In the genomic region with DNA sequence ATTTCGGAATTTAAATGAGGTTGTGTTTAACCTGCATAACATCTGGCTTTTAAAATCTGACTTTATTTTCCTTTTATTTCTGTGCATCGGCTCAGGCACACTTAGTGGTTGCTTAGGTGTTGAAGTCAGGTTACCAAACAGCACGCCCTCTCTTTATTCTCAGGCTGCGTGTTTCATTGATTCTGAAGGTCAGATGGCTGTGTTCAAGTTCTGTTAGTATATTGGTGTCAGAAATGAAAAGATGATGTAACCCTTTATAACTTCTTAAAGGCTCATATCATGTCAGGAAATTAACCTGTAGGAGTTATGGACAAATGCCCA, we compare ENCODE assay signal across 9 cellular contexts.
DNase-seq lines count a peak whose midpoint lies in the region; ATAC-seq, FAIRE-seq and TF ChIP-seq lines count a peak whose summit lies in the region.
"Had no signal": no experiment of that assay in that cellular context is flagged by ENCODE, and none has a peak within 500 bp of the region (broad histone marks: within the 10 kb centered on the region; RNA-seq: fewer than 3 reads in every experiment).

No MANE protein-coding gene starts in this region.

- H3K9ac ChIP-seq in MM.1S (ENCODE audit: low read length), result no peak overlapping the region

- intact Hi-C loops in right lobe of liver (cut with DNase I), result no loop called here

- no peaks in the 10 kb centered on the region for H4K20me1 ChIP-seq in DOHH2 (ENCODE audit: control insufficient read depth, insufficient read depth, low read depth, low read length)
- no peaks in the 10 kb centered on the region for H4K20me1 ChIP-seq in MM.1S (ENCODE audit: insufficient read depth, low read length)

- no peaks in the 10 kb centered on the region for H3K9me2 ChIP-seq in DOHH2 (replicated peaks; ENCODE audit: control insufficient read depth, low read length)
- no peaks in the 10 kb centered on the region for H3K9me2 ChIP-seq in MM.1S (replicated peaks; ENCODE audit: insufficient read depth, low read length)

- TF ChIP-seq CTCF in DOHH2 (IDR thresholded peaks at IDR 0.05; ENCODE audit: low read depth, low read length, poor library complexity, severe bottlenecking) (no peak), MM.1S (IDR thresholded peaks at IDR 0.05; ENCODE audit: low read length) (no peak), right lobe of liver (IDR thresholded peaks at IDR 0.05) (no peak)

- TF ChIP-seq POLR2A in right lobe of liver (IDR thresholded peaks at IDR 0.05), result no peak

- peaks cover 4% of the 10 kb centered on the region; the same call in 1 of the 2 replicates for H3K36me3 ChIP-seq in DOHH2 (ENCODE audit: control insufficient read depth, low read length)
- no peaks in the 10 kb centered on the region for H3K36me3 ChIP-seq in MM.1S (replicated peaks; ENCODE audit: insufficient read depth, low read length)
- no peaks in the 10 kb centered on the region for H3K36me3 ChIP-seq in right lobe of liver
- no peaks in the 10 kb centered on the region for H3K36me3 ChIP-seq in H7 (replicated peaks; ENCODE audit: control insufficient read depth, insufficient read depth, low read length)

- H3K4me3 ChIP-seq in DOHH2 (ENCODE audit: low read length) (peak overlapping the region; percentile 67), MM.1S (ENCODE audit: low read length) (peak overlapping the region; percentile 15; the same call in 1 of the 2 replicates), right lobe of liver (peak overlapping the region in 2 of 3 donors; percentile 1 to 12), H7 (ENCODE audit: insufficient read depth, low read depth, low read length) (no peak overlapping the region)

- H3K79me2 ChIP-seq in DOHH2 (ENCODE audit: control insufficient read depth, low read length), result peaks cover 10% of the 10 kb centered on the region
- no peaks in the 10 kb centered on the region for H3K79me2 ChIP-seq in MM.1S (ENCODE audit: low read length)

- H3K4me1 ChIP-seq in DOHH2 (ENCODE audit: control insufficient read depth, low read length) (peaks cover 22% of the 10 kb centered on the region), MM.1S (ENCODE audit: low read length) (no peaks in the 10 kb centered on the region), right lobe of liver (peaks cover 0 to 17% (median 8%) of the 10 kb centered on the region in 4 donors)

- H3K27ac ChIP-seq in DOHH2 (ENCODE audit: low read depth, low read length) (peak overlapping the region; percentile 37), MM.1S (ENCODE audit: low read length) (no peak overlapping the region), right lobe of liver (peak overlapping the region; percentile 39 to 74 (median 42))
- H3K27ac ChIP-seq: VCaP had no signal

- no peaks in the 10 kb centered on the region for H3K27me3 ChIP-seq in DOHH2 (ENCODE audit: control insufficient read depth, low read length)
- H3K27me3 ChIP-seq in MM.1S (replicated peaks; ENCODE audit: insufficient read depth, low read length), result no peaks in the 10 kb centered on the region
- no peaks in the 10 kb centered on the region for H3K27me3 ChIP-seq in right lobe of liver
- H3K27me3 ChIP-seq in H7 (ENCODE audit: control insufficient read depth, insufficient read depth, low read length), result no peaks in the 10 kb centered on the region

- H3K9me3 ChIP-seq in DOHH2 (ENCODE audit: control insufficient read depth, insufficient read depth, low read length), result no peaks in the 10 kb centered on the region
- no peaks in the 10 kb centered on the region for H3K9me3 ChIP-seq in MM.1S (replicated peaks; ENCODE audit: insufficient read depth, low read length)
- H3K9me3 ChIP-seq in right lobe of liver, result no peaks in the 10 kb centered on the region

- H3F3A ChIP-seq in DOHH2 (ENCODE audit: control insufficient read depth, insufficient read depth) (no peaks in the 10 kb centered on the region; the same call in 1 of the 2 replicates), MM.1S (ENCODE audit: insufficient read depth, low read length) (no peaks in the 10 kb centered on the region)

- FAIRE-seq in GM19239 (lab: Jason Lieb, UNC), result no peak

- no peak for DNase-seq in MM.1S
- no peak for DNase-seq in right lobe of liver
- DNase-seq in GM19239 (ENCODE audit: insufficient read length, low spot score), result no peak
- DNase-seq in DMS153 treated with DMSO at 0.1 percent for 48 hours (lab: John Stamatoyannopoulos, UW; ENCODE audit: unreplicated experiment), result no peak
- no peak for DNase-seq in H7
- DNase-seq in SK-N-DZ (ENCODE audit: low spot score), result no peak

- peak overlapping the region; percentile 58 for H2AFZ ChIP-seq in MM.1S (ENCODE audit: low read length)

- WGBS in right lobe of liver (ENCODE audit: insufficient coverage, low coverage, low lambda C conversion rate, missing lambda C conversion rate), result 18% methylated on average over 4 of the region's 4 CpGs

- H3K4me2 ChIP-seq in DOHH2 (ENCODE audit: low read length) (peak overlapping the region; percentile 67), MM.1S (ENCODE audit: low read depth, low read length) (peak overlapping the region; percentile 27)

- ATAC-seq in GM21423 (IDR thresholded peaks at IDR 0.05; ENCODE audit: unreplicated experiment) (peak; percentile 20), right lobe of liver (peak; percentile 43 to 57 (median 48))
